ENCODE assay signal across 8 cellular contexts in genomic region chr22:49971232-49972162, GRCh38. TPM values are rescaled to one million over a fixed set of nuclear protein-coding genes. Genes with fewer than 3 reads are reported as not detected.
DNase-seq lines count a peak whose midpoint lies in the region; ATAC-seq and TF ChIP-seq lines count a peak whose summit lies in the region.

No MANE protein-coding gene starts in this region.

- WGBS in HUES64, result 8% methylated on average over 76 of the region's 81 CpGs

- no peaks in the 10 kb centered on the region for H3K27me3 Mint-ChIP-seq in activated CD8-positive, alpha-beta T cell treated with anti-CD3 and anti-CD28 coated beads for 36 hours

- peak overlapping the region; percentile 93 for H3K27ac Mint-ChIP-seq in activated CD8-positive, alpha-beta T cell treated with anti-CD3 and anti-CD28 coated beads for 36 hours

- H3K4me3 ChIP-seq in HUES64 (ENCODE audit: low read length), result peak overlapping the region; percentile 50
- H3K4me3 ChIP-seq in subcutaneous abdominal adipose tissue (ENCODE audit: low read depth in 1 of 5, low read length in 5 of 5), result peak overlapping the region in 4 of 5 donors; percentile 44 to 66 (median 50)

- H3K9ac ChIP-seq in HUES64 (ENCODE audit: low read depth, low read length) (peak overlapping the region; percentile 49), subcutaneous abdominal adipose tissue (ENCODE audit: low read length in 5 of 5) (peak overlapping the region in 3 of 5 donors; percentile 58 to 78 (median 66))

- H3K9me3 ChIP-seq in HUES64 (ENCODE audit: insufficient read depth, low read depth, low read length) (no peaks in the 10 kb centered on the region), subcutaneous abdominal adipose tissue (ENCODE audit: control insufficient read depth in 5 of 5, low read length in 5 of 5) (no peaks in the 10 kb centered on the region)

- H3K36me3 ChIP-seq in HUES64 (ENCODE audit: insufficient read depth, low read length), result no peaks in the 10 kb centered on the region
- H3K36me3 ChIP-seq in subcutaneous abdominal adipose tissue (ENCODE audit: control insufficient read depth in 5 of 5, insufficient read depth in 5 of 5, low read length in 5 of 5), result no peaks in the 10 kb centered on the region

- peaks cover 4% of the 10 kb centered on the region for H3K9me3 Mint-ChIP-seq in activated CD8-positive, alpha-beta T cell treated with anti-CD3 and anti-CD28 coated beads for 36 hours

- no peak overlapping the region for H3K4me3 Mint-ChIP-seq in activated CD8-positive, alpha-beta T cell treated with anti-CD3 and anti-CD28 coated beads for 36 hours

- H3K27ac ChIP-seq in HUES64 (ENCODE audit: low read depth, low read length) (no peak overlapping the region), subcutaneous abdominal adipose tissue (ENCODE audit: low read depth, low read length) (peak overlapping the region; percentile 98)

- CTCF ChIA-PET in activated CD8-positive, alpha-beta T cell treated with anti-CD3 and anti-CD28 coated beads for 36 hours (lab: Charles Lee), result interaction anchor here (0.9 to 1.2 kb wide), 2 partner anchors 9 to 35 kb away, joined by 3 read pairs; no protein-coding TSS in a partner anchor

- H3K27me3 ChIP-seq in HUES64 (ENCODE audit: insufficient read depth, low read length), result peaks cover 29% of the 10 kb centered on the region
- H3K27me3 ChIP-seq in subcutaneous abdominal adipose tissue (ENCODE audit: control insufficient read depth in 5 of 5, insufficient read depth in 4 of 5, low read length in 5 of 5), result no peaks in the 10 kb centered on the region

- peaks cover 7% of the 10 kb centered on the region for H3K36me3 Mint-ChIP-seq in activated CD8-positive, alpha-beta T cell treated with anti-CD3 and anti-CD28 coated beads for 36 hours (ENCODE audit: low read depth)

- peak; percentile 25 for ATAC-seq in GM21367 (IDR thresholded peaks at IDR 0.05; ENCODE audit: unreplicated experiment)
- ATAC-seq in activated CD8-positive, alpha-beta T cell treated with anti-CD3 and anti-CD28 coated beads for 36 hours, result peak; percentile 60
- peak; percentile 38 for ATAC-seq in esophagus mucosa

- no peak for TF ChIP-seq CTCF in activated CD8-positive, alpha-beta T cell treated with anti-CD3 and anti-CD28 coated beads for 36 hours (IDR thresholded peaks at IDR 0.05)

- intact Hi-C loops in activated CD8-positive, alpha-beta T cell treated with anti-CD3 and anti-CD28 coated beads for 36 hours (cut with micrococcal nuclease), result loop anchor here (5.0 kb wide), 1 partner anchor 46 kb away; no protein-coding TSS in a partner anchor

- peak; percentile 75 for DNase-seq in CMK (ENCODE audit: low read depth)
- DNase-seq in activated CD8-positive, alpha-beta T cell treated with anti-CD3 and anti-CD28 coated beads for 36 hours, result peak; percentile 31
- peak; percentile 71 for DNase-seq in myocyte (ENCODE audit: low read depth)
- DNase-seq in kidney glomerular epithelial cell (lab: John Stamatoyannopoulos, UW), result no peak

- peaks cover 36% of the 10 kb centered on the region for H3K4me1 Mint-ChIP-seq in activated CD8-positive, alpha-beta T cell treated with anti-CD3 and anti-CD28 coated beads for 36 hours (ENCODE audit: low read depth)

- H3K4me1 ChIP-seq in HUES64 (ENCODE audit: insufficient read depth, low read length), result peaks cover 3% of the 10 kb centered on the region; the same call in 1 of the 2 replicates
- H3K4me1 ChIP-seq in subcutaneous abdominal adipose tissue (ENCODE audit: control insufficient read depth in 5 of 5, insufficient read depth in 5 of 5, low read length in 5 of 5), result peaks cover 5 to 69% (median 49%) of the 10 kb centered on the region in 5 donors

- POLR2A ChIA-PET in activated CD8-positive, alpha-beta T cell treated with anti-CD3 and anti-CD28 coated beads for 36 hours (lab: Charles Lee), result interaction anchor here (0.6 to 4.3 kb wide), 15 partner anchors 10 to 219 kb away, joined by 3 to 63 read pairs (median 4); partner anchors contain the start of genes IL17REL and PIM3

RNA-seq across cellular contexts. Expression of gene PIM3, which starts 10.9 kb away (rescaled TPM):
- polyA plus RNA-seq in HUES64 (2013, experiment 1 of 2), result 12.5 TPM
- polyA plus RNA-seq in HUES64 (2013, experiment 2 of 2), result 14.9 TPM
- 100 to 1,000 TPM; 146 to 158 TPM for total RNA-seq in activated CD8-positive, alpha-beta T cell treated with anti-CD3 and anti-CD28 coated beads for 36 hours
- 50.5 TPM for total RNA-seq in esophagus mucosa
- 41.4 and 42.4 TPM in 2 replicates for total RNA-seq in myocyte
- 10.6 TPM for polyA plus RNA-seq in myocyte (2012)

RNA-seq across cellular contexts. Expression of gene IL17REL, which starts 41.1 kb away (rescaled TPM):
- polyA plus RNA-seq in HUES64 (2013, experiment 1 of 2), result not detected
- 0.06 TPM for polyA plus RNA-seq in HUES64 (2013, experiment 2 of 2)
- total RNA-seq in activated CD8-positive, alpha-beta T cell treated with anti-CD3 and anti-CD28 coated beads for 36 hours, result under 1 TPM in 1 of 2 experiments, not detected in 1; 0.14 TPM
- total RNA-seq in esophagus mucosa (not detected), myocyte (not detected in 2 replicates)
- polyA plus RNA-seq in myocyte (2012), result not detected

RNA-seq across cellular contexts. Expression of gene CRELD2, which starts 53.1 kb away (rescaled TPM):
- 26.5 TPM for polyA plus RNA-seq in HUES64 (2013, experiment 1 of 2)
- polyA plus RNA-seq in HUES64 (2013, experiment 2 of 2), result 22.8 TPM
- 10 to 100 TPM; 26.1 to 28.2 TPM for total RNA-seq in activated CD8-positive, alpha-beta T cell treated with anti-CD3 and anti-CD28 coated beads for 36 hours
- total RNA-seq in esophagus mucosa, result 25.5 TPM
- total RNA-seq in myocyte, result 63.0 and 120 TPM in 2 replicates
- 75.8 TPM for polyA plus RNA-seq in myocyte (2012)

RNA-seq across cellular contexts. Expression of gene ALG12, which starts 53.3 kb away (rescaled TPM):
- polyA plus RNA-seq in HUES64 (2013, experiment 1 of 2), result 13.5 TPM
- 15.2 TPM for polyA plus RNA-seq in HUES64 (2013, experiment 2 of 2)
- 10 to 100 TPM; 10.7 to 12.0 TPM for total RNA-seq in activated CD8-positive, alpha-beta T cell treated with anti-CD3 and anti-CD28 coated beads for 36 hours
- 10.1 TPM for total RNA-seq in esophagus mucosa
- 23.4 and 24.5 TPM in 2 replicates for total RNA-seq in myocyte
- polyA plus RNA-seq in myocyte (2012), result 21.8 TPM
